28 cellular contexts compared by ENCODE assay signal in the genomic region with DNA sequence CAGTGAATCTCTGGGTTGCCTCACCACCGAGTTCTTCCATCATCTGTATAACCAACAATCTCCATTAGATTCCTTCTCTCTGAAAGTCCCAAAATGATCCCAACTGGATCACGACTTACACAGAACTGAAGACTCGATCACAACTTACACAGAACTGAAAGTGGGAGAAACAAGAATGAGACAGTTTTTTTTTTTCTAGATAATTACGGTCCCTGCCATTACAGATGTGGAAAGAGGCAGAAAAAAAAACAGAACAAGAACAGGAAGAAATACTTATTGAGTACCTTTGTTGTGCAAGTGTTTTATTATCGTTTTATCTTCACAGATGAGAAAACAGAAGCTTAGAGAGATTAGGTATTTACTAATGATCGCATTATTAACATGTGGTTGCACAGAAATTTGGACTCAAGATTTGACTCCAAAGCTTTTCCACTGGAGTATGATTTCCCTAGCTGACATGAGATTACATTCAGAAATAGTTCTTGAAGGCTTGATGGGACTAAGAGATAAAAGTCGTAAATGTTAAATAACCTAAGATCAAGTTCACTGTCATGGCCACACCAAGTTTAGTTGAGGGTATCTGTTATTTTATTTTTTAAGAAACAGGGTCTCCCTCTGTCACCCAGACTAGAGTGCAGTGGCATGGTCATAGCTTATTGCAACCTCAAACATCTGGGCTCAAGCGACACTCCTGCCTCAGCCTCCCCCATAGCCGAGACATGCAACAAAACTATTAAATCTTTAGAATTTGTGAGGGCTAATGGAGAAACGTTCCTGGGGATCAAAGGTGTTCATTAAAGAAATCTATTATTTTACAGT. TPM values are rescaled to one million over a fixed set of nuclear protein-coding genes. Genes with fewer than 3 reads are reported as not detected.
DNase-seq lines count a peak whose midpoint lies in the region; ATAC-seq and TF ChIP-seq lines count a peak whose summit lies in the region.
"Had no signal": no experiment of that assay in that cellular context is flagged by ENCODE, and none has a peak within 500 bp of the region (broad histone marks: within the 10 kb centered on the region; RNA-seq: fewer than 3 reads in every experiment).

No MANE protein-coding gene starts in this region.

- TF ChIP-seq CTCF in CD14-positive monocyte (IDR thresholded peaks at IDR 0.05), result no peak
- no peak for TF ChIP-seq CTCF in cardiac fibroblast (IDR thresholded peaks at IDR 0.05; ENCODE audit: low read depth, low read length)
- TF ChIP-seq CTCF in mesothelial cell of epicardium (IDR thresholded peaks at IDR 0.05; ENCODE audit: unreplicated experiment), result no peak
- no peak for TF ChIP-seq CTCF in body of pancreas (IDR thresholded peaks at IDR 0.05)
- no peak for TF ChIP-seq CTCF in GM13976 (IDR thresholded peaks at IDR 0.05; ENCODE audit: borderline replicate concordance, control extremely low read depth, extremely low read depth, insufficient read depth, missing control alignments)
- no peak for TF ChIP-seq CTCF in GM10248 (IDR thresholded peaks at IDR 0.05; ENCODE audit: control extremely low read depth, extremely low read depth, low read depth, missing control alignments)

- peaks cover 0 to 6% (median 4%) of the 10 kb centered on the region in 7 donors for H3K9me3 Mint-ChIP-seq in CD14-positive monocyte
- peaks cover 10% of the 10 kb centered on the region for H3K9me3 Mint-ChIP-seq in mesothelial cell of epicardium
- no peaks in the 10 kb centered on the region for H3K9me3 Mint-ChIP-seq in activated naive CD4-positive, alpha-beta T cell treated with anti-CD3 and anti-CD28 coated beads, Interleukin-2, amount 50 U/mL, for 72 hours
- H3K9me3 Mint-ChIP-seq: activated naive CD8-positive, alpha-beta T cell treated with anti-CD3 and anti-CD28 coated beads, Interleukin-2, amount 10 ng/mL, durations not matched to agents 7 days and 5 days; CD4-positive, alpha-beta T cell; naive thymus-derived CD8-positive, alpha-beta T cell; stimulated activated naive B cell treated with anti-CD40 and anti-IgM and Interleukin-4, amounts not matched to agents 10 μg/mL and 1 μg/mL and 100 μg/mL, for 72 hours had no signal

- no peaks in the 10 kb centered on the region for H3K27me3 ChIP-seq in body of pancreas
- H3K27me3 ChIP-seq: breast epithelium, testis had no signal

- ATAC-seq in body of pancreas, result no peak
- no peak for ATAC-seq in activated naive CD4-positive, alpha-beta T cell treated with anti-CD3 and anti-CD28 coated beads, Interleukin-2, amount 50 U/mL, for 72 hours
- ATAC-seq: activated CD4-positive, alpha-beta T cell treated with anti-CD3 and anti-CD28 coated beads for 36 hours; GM12878; GM23338; naive thymus-derived CD8-positive, alpha-beta T cell; stimulated activated naive B cell treated with anti-CD40 and anti-IgM and Interleukin-4, amounts not matched to agents 10 μg/mL and 1 μg/mL and 100 μg/mL, for 72 hours had no signal

- in situ Hi-C loops in GM13976 (cut with MboI; ENCODE audit: low sequenced_read_pairs, unreplicated experiment), result loop anchor here (25.0 kb wide), 1 partner anchor 939 kb away; no protein-coding TSS in a partner anchor

- 69 to 72% methylated on average over 10 of the region's 10 CpGs for WGBS in body of pancreas, 2 donors

- POLR2A ChIA-PET in GM10248 (lab: Yijun Ruan, JAX), result no interaction called here

- H3K27ac ChIP-seq in body of pancreas, result no peak overlapping the region
- H3K27ac ChIP-seq: coronary artery, testis had no signal

- H3K4me3 Mint-ChIP-seq in CD14-positive monocyte (peak overlapping the region; percentile 22 to 28), mesothelial cell of epicardium (no peak overlapping the region)
- H3K4me3 Mint-ChIP-seq: activated CD4-positive, alpha-beta T cell treated with anti-CD3 and anti-CD28 coated beads for 36 hours; activated naive CD8-positive, alpha-beta T cell treated with anti-CD3 and anti-CD28 coated beads, Interleukin-2, amount 10 ng/mL, durations not matched to agents 7 days and 5 days; CD4-positive, alpha-beta T cell; GM23338; naive thymus-derived CD8-positive, alpha-beta T cell; stimulated activated naive B cell treated with anti-CD40 and anti-IgM and Interleukin-4, amounts not matched to agents 10 μg/mL and 1 μg/mL and 100 μg/mL, for 72 hours had no signal

- no peaks in the 10 kb centered on the region for H3K9me3 ChIP-seq in body of pancreas
- H3K9me3 ChIP-seq: breast epithelium, testis had no signal

- no peak overlapping the region for H3K4me3 ChIP-seq in cardiac fibroblast (replicated peaks in 1 of 2; ENCODE audit: low read depth in 2 of 2, low read length in 2 of 2)
- no peak overlapping the region for H3K4me3 ChIP-seq in body of pancreas
- H3K4me3 ChIP-seq: breast epithelium, coronary artery, GM12878, GM23338, testis had no signal

- CTCF ChIA-PET in GM10248 (lab: Yijun Ruan, JAX), result interaction anchor here (1.0 kb wide), 1 partner anchor 10 kb away, joined by 3 read pairs; no protein-coding TSS in a partner anchor

- H3K36me3 Mint-ChIP-seq in CD14-positive monocyte (peaks cover 9 to 15% of the 10 kb centered on the region in 2 donors), mesothelial cell of epicardium (peaks cover 76% of the 10 kb centered on the region)
- peaks cover 0 to 22% of the 10 kb centered on the region in 2 donors for H3K36me3 Mint-ChIP-seq in activated naive CD4-positive, alpha-beta T cell treated with anti-CD3 and anti-CD28 coated beads, Interleukin-2, amount 50 U/mL, for 72 hours

- H3K27ac Mint-ChIP-seq in CD14-positive monocyte (peak overlapping the region in 3 of 7 donors; percentile 11 to 65 (median 19)), mesothelial cell of epicardium (peak overlapping the region; percentile 75)
- H3K27ac Mint-ChIP-seq in activated naive CD4-positive, alpha-beta T cell treated with anti-CD3 and anti-CD28 coated beads, Interleukin-2, amount 50 U/mL, for 72 hours, result no peak overlapping the region
- H3K27ac Mint-ChIP-seq: activated CD4-positive, alpha-beta T cell treated with anti-CD3 and anti-CD28 coated beads for 36 hours; activated naive CD8-positive, alpha-beta T cell treated with anti-CD3 and anti-CD28 coated beads, Interleukin-2, amount 10 ng/mL, durations not matched to agents 7 days and 5 days; CD4-positive, alpha-beta T cell; GM23338; naive thymus-derived CD8-positive, alpha-beta T cell; stimulated activated naive B cell treated with anti-CD40 and anti-IgM and Interleukin-4, amounts not matched to agents 10 μg/mL and 1 μg/mL and 100 μg/mL, for 72 hours had no signal

- H3K4me1 ChIP-seq in body of pancreas, result peaks cover 13% of the 10 kb centered on the region
- H3K4me1 ChIP-seq: testis had no signal

- H3K27me3 Mint-ChIP-seq in CD14-positive monocyte (ENCODE audit: low read depth in 3 of 3) (peaks cover 0 to 2% (median 2%) of the 10 kb centered on the region in 3 donors), mesothelial cell of epicardium (ENCODE audit: low read depth) (no peaks in the 10 kb centered on the region)
- H3K27me3 Mint-ChIP-seq: stimulated activated naive B cell treated with anti-CD40 and anti-IgM and Interleukin-4, amounts not matched to agents 10 μg/mL and 1 μg/mL and 100 μg/mL, for 72 hours had no signal

- H3K4me1 Mint-ChIP-seq in CD14-positive monocyte (peaks cover 7% of the 10 kb centered on the region), mesothelial cell of epicardium (peaks cover 55% of the 10 kb centered on the region)
- H3K4me1 Mint-ChIP-seq: activated CD4-positive, alpha-beta T cell treated with anti-CD3 and anti-CD28 coated beads for 36 hours; activated naive CD8-positive, alpha-beta T cell treated with anti-CD3 and anti-CD28 coated beads, Interleukin-2, amount 10 ng/mL, durations not matched to agents 7 days and 5 days; GM23338; naive thymus-derived CD8-positive, alpha-beta T cell had no signal

- no peak for TF ChIP-seq POLR2A in body of pancreas (IDR thresholded peaks at IDR 0.05)

- DNase-seq in CD14-positive monocyte (ENCODE audit: low spot score) (no peak), M059J (ENCODE audit: low read depth) (peak; percentile 69), cardiac fibroblast (ENCODE audit: low read depth in 2 of 2) (peak; percentile 39 to 78), mesothelial cell of epicardium (ENCODE audit: low spot score in 2 of 2, unreplicated experiment in 2 of 2) (no peak), body of pancreas (no peak), GM13976 (ENCODE audit: low spot score) (no peak), GM10248 (ENCODE audit: extremely low spot score) (no peak)
- no peak for DNase-seq in activated naive CD4-positive, alpha-beta T cell treated with anti-CD3 and anti-CD28 coated beads, Interleukin-2, amount 50 U/mL, for 72 hours (ENCODE audit: low spot score in 2 of 2)
- DNase-seq: activated CD4-positive, alpha-beta T cell treated with anti-CD3 and anti-CD28 coated beads for 36 hours; activated naive CD8-positive, alpha-beta T cell treated with anti-CD3 and anti-CD28 coated beads, Interleukin-2, amount 10 ng/mL, durations not matched to agents 7 days and 5 days; CD4-positive, alpha-beta T cell; hypothalamus; KBM-7; naive thymus-derived CD8-positive, alpha-beta T cell; NCI-H1048; NCI-H510A treated with DMSO at 0.1 percent for 48 hours; Right ventricle myocardium superior; stimulated activated CD4-positive, alpha-beta T cell treated with anti-CD3 and anti-CD28 coated beads, Interleukin-1b, Interleukin-23, amount 100 ng/mL, for 48 hours; stimulated activated naive B cell treated with anti-CD40 and anti-IgM and Interleukin-4, amounts not matched to agents 10 μg/mL and 1 μg/mL and 100 μg/mL, for 72 hours; T-helper 1 cell; testis had no signal

- intact Hi-C loops in CD14-positive monocyte (cut with micrococcal nuclease), result no loop called here
- intact Hi-C loops in body of pancreas (cut with DNase I), result no loop called here

- peaks cover 6 to 8% of the 10 kb centered on the region in 2 donors for H3K36me3 ChIP-seq in body of pancreas (replicated peaks in 1 of 2; ENCODE audit: insufficient read depth in 1 of 2, low read depth in 2 of 2)

RNA-seq across cellular contexts. Expression of a gene that starts 8.9 kb away (rescaled TPM):
- polyA plus RNA-seq in CD14-positive monocyte, result 1 to 10 TPM; 3.4 to 4.5 TPM
- total RNA-seq in M059J (2014; rRNA removed; shearing (Covaris generic)), result 1,040 and 1,179 TPM in 2 replicates
- total RNA-seq in mesothelial cell of epicardium (510 to 549 TPM (median 531 TPM) in 3 replicates), body of pancreas (10 to 100 TPM; 24.4 to 30.7 TPM)
- total RNA-seq in activated naive CD4-positive, alpha-beta T cell treated with anti-CD3 and anti-CD28 coated beads, Interleukin-2, amount 50 U/mL, for 72 hours, result 10 to 100 TPM in 1 of 2 donors, 1 to 10 TPM in 1; 8.2 to 27.8 TPM

RNA-seq across cellular contexts. Expression of a gene that starts 40.2 kb away (rescaled TPM):
- polyA plus RNA-seq in CD14-positive monocyte, result 100 to 1,000 TPM; 103 to 173 TPM
- total RNA-seq in M059J (2014; rRNA removed; shearing (Covaris generic)), result not detected in 2 replicates
- total RNA-seq in mesothelial cell of epicardium (1.3 to 2.0 TPM (median 1.6 TPM) in 3 replicates), body of pancreas (1 to 10 TPM in 1 of 2 donors, not detected in 1; 1.3 TPM)
- total RNA-seq in activated naive CD4-positive, alpha-beta T cell treated with anti-CD3 and anti-CD28 coated beads, Interleukin-2, amount 50 U/mL, for 72 hours, result not detected
- total RNA-seq: activated CD4-positive, alpha-beta T cell treated with anti-CD3 and anti-CD28 coated beads for 36 hours; CD4-positive, alpha-beta T cell; frontal cortex; GM23338 had no signal
- polyA plus RNA-seq: AG04450, GM23338, keratinocyte had no signal

Comparison
In these comparisons a context has a peak if more than half of its experiments do, and no peak if none do; other contexts are left out.
1. DNase-seq: peak in M059J (single experiment) and cardiac fibroblast (2 of 2); none in CD14-positive monocyte (single experiment), mesothelial cell of epicardium (0 of 2), body of pancreas (0 of 4), GM13976 (single experiment), GM10248 (single experiment) and activated naive CD4-positive, alpha-beta T cell treated with anti-CD3 and anti-CD28 coated beads, Interleukin-2, amount 50 U/mL, for 72 hours (0 of 2).
2. RNA of a gene that starts 8.9 kb away (total RNA-seq): 1,040 to 1,179 TPM in M059J and 510 to 549 TPM in mesothelial cell of epicardium; 24.4 to 30.7 TPM in body of pancreas and 8.2 to 27.8 TPM in activated naive CD4-positive, alpha-beta T cell treated with anti-CD3 and anti-CD28 coated beads, Interleukin-2, amount 50 U/mL, for 72 hours; every median in the first group is over 10 times any median in the second.